Comparison of ENCODE assay signal across 1 cellular context in the genomic region with DNA sequence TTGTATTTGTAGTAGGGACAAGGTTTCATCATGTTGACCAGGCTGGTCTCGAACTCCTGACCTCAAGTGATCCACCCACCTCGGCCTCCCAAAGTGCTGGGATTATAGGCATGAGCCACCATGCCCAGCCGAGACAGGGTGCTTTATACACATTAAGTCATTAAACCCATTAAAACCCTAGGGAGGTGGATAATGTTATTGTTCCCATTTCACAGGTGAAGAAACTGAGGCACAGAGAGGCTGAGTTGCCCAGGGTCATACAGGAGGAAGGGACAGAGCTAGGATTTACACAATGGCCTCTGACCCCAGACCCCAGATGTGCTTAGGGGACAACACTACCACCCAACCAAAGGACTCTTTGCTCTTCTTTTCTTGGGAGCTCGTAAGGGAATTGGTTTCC.
TF ChIP-seq lines count a peak whose summit lies in the region.

No MANE protein-coding gene starts in this region.

TF ChIP-seq in K562, 482 proteins besides CTCF, POLR2A, EP300 and RAD21 (continued from another document):
- TF ChIP-seq, protein P1, sequence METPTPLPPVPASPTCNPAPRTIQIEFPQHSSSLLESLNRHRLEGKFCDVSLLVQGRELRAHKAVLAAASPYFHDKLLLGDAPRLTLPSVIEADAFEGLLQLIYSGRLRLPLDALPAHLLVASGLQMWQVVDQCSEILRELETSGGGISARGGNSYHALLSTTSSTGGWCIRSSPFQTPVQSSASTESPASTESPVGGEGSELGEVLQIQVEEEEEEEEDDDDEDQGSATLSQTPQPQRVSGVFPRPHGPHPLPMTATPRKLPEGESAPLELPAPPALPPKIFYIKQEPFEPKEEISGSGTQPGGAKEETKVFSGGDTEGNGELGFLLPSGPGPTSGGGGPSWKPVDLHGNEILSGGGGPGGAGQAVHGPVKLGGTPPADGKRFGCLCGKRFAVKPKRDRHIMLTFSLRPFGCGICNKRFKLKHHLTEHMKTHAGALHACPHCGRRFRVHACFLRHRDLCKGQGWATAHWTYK (CRISPR knock-in tag; IDR thresholded peaks at IDR 0.05), result no peak
- TF ChIP-seq PURB (CRISPR knock-in tag; IDR thresholded peaks at IDR 0.05; ENCODE audit: low read depth), result no peak
TF ChIP-seq in K562: peak in this region for 1.
